In the genomic region with DNA sequence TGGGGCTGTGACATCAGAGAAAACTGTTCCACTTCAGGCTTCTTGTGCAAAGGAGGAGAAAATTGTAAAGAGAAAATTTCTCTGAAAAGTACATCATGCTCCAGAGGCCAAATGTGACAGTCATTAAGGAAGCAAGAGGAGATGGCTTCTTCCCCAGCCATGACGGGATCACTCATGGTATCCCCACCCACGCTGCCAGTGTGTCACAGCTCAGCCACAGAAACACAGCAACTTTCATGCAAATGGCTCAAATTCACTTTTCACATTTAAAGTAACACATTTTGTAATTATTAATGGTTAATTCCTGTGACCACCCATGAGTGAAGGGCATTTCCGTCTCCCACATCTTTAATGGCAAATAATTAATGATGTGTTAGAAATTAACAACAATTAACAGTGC, we compare ENCODE assay signal across 14 cellular contexts.
DNase-seq lines count a peak whose midpoint lies in the region; ATAC-seq and TF ChIP-seq lines count a peak whose summit lies in the region.
"Had no signal": no experiment of that assay in that cellular context is flagged by ENCODE, and none has a peak within 500 bp of the region (broad histone marks: within the 10 kb centered on the region; RNA-seq: fewer than 3 reads in every experiment).

No MANE protein-coding gene starts in this region.

- peak overlapping the region; percentile 82 for H3K27ac Mint-ChIP-seq in activated naive CD4-positive, alpha-beta T cell treated with anti-CD3 and anti-CD28 coated beads, Interleukin-2, amount 10 ng/mL, durations not matched to agents 7 days and 5 days
- H3K27ac Mint-ChIP-seq: dendritic cell treated with granulocyte-macrophage colony-stimulating factor and Interleukin-4, amounts not matched to agents 40 ng/mL and 50 ng/mL, for 4 days had no signal

- ATAC-seq in GM21825 (IDR thresholded peaks at IDR 0.05; ENCODE audit: unreplicated experiment) (no peak), mucosa of descending colon (no peak)

- intact Hi-C loops in mucosa of descending colon (cut with DNase I, micrococcal nuclease) = loop anchor here in 1 of 2 donors (10.0 kb wide), 1 partner anchor 682 kb away; no protein-coding TSS in a partner anchor

- no peak overlapping the region for H3K4me3 Mint-ChIP-seq in activated naive CD4-positive, alpha-beta T cell treated with anti-CD3 and anti-CD28 coated beads, Interleukin-2, amount 10 ng/mL, durations not matched to agents 7 days and 5 days
- H3K4me3 Mint-ChIP-seq: dendritic cell treated with granulocyte-macrophage colony-stimulating factor and Interleukin-4, amounts not matched to agents 40 ng/mL and 50 ng/mL, for 4 days had no signal

- H3K36me3 Mint-ChIP-seq in activated naive CD4-positive, alpha-beta T cell treated with anti-CD3 and anti-CD28 coated beads, Interleukin-2, amount 10 ng/mL, durations not matched to agents 7 days and 5 days = no peaks in the 10 kb centered on the region

- TF ChIP-seq CTCF in mucosa of descending colon (IDR thresholded peaks at IDR 0.05) = no peak

- H3K27me3 Mint-ChIP-seq in activated naive CD4-positive, alpha-beta T cell treated with anti-CD3 and anti-CD28 coated beads, Interleukin-2, amount 10 ng/mL, durations not matched to agents 7 days and 5 days = peaks cover 13% of the 10 kb centered on the region

- no peaks in the 10 kb centered on the region for H3K9me3 ChIP-seq in mucosa of descending colon
- H3K9me3 ChIP-seq: esophagus muscularis mucosa, SJCRH30, upper lobe of left lung had no signal

- peak; percentile 50 for DNase-seq in stimulated activated naive CD4-positive, alpha-beta T cell treated with Interleukin-2 at 50 U/mL for 16 hours (lab: John Stamatoyannopoulos, UW)
- no peak for DNase-seq in stimulated activated naive CD4-positive, alpha-beta T cell (lab: John Stamatoyannopoulos, UW)
- DNase-seq in activated naive CD4-positive, alpha-beta T cell treated with anti-CD3 and anti-CD28 coated beads, Interleukin-2, amount 10 ng/mL, durations not matched to agents 7 days and 5 days = no peak
- peak; percentile 67 for DNase-seq in stimulated activated CD4-positive, alpha-beta T cell treated with anti-CD3 and anti-CD28 coated beads, Interleukin-15, amount 100 ng/mL, for 24 hours
- no peak for DNase-seq in dermis blood vessel endothelial cell
- no peak for DNase-seq in mucosa of descending colon
- DNase-seq in SIG-M5 treated with dmso at 0.1 percent for 504 hours (lab: John Stamatoyannopoulos, UW; ENCODE audit: unreplicated experiment) = no peak
- DNase-seq: midbrain, small intestine, upper lobe of left lung had no signal

- CTCF ChIA-PET in activated naive CD4-positive, alpha-beta T cell treated with anti-CD3 and anti-CD28 coated beads, Interleukin-2, amount 10 ng/mL, durations not matched to agents 7 days and 5 days (lab: Charles Lee) = interaction anchor here (1.2 kb wide), 1 partner anchor 106 kb away, joined by 3 read pairs; no protein-coding TSS in a partner anchor

- H3K4me3 ChIP-seq in mucosa of descending colon = no peak overlapping the region
- H3K4me3 ChIP-seq: esophagus muscularis mucosa, SJCRH30, upper lobe of left lung had no signal

- peaks cover 38% of the 10 kb centered on the region for H3K4me1 Mint-ChIP-seq in activated naive CD4-positive, alpha-beta T cell treated with anti-CD3 and anti-CD28 coated beads, Interleukin-2, amount 10 ng/mL, durations not matched to agents 7 days and 5 days

- no peaks in the 10 kb centered on the region for H3K9me3 Mint-ChIP-seq in activated naive CD4-positive, alpha-beta T cell treated with anti-CD3 and anti-CD28 coated beads, Interleukin-2, amount 10 ng/mL, durations not matched to agents 7 days and 5 days
- H3K9me3 Mint-ChIP-seq: dendritic cell treated with granulocyte-macrophage colony-stimulating factor and Interleukin-4, amounts not matched to agents 40 ng/mL and 50 ng/mL, for 4 days had no signal

- no peaks in the 10 kb centered on the region for H3K4me1 ChIP-seq in mucosa of descending colon (ENCODE audit: low read depth)
- H3K4me1 ChIP-seq: esophagus muscularis mucosa, SJCRH30, upper lobe of left lung had no signal

- no peaks in the 10 kb centered on the region for H3K36me3 ChIP-seq in mucosa of descending colon (ENCODE audit: low read depth)
- H3K36me3 ChIP-seq: esophagus muscularis mucosa, SJCRH30, upper lobe of left lung had no signal

Comparison
In these comparisons a context has a peak if more than half of its experiments do, and no peak if none do; other contexts are left out.
1. DNase-seq: peak in stimulated activated naive CD4-positive, alpha-beta T cell treated with Interleukin-2 at 50 U/mL for 16 hours (single experiment) and stimulated activated CD4-positive, alpha-beta T cell treated with anti-CD3 and anti-CD28 coated beads, Interleukin-15, amount 100 ng/mL, for 24 hours (single experiment); none in stimulated activated naive CD4-positive, alpha-beta T cell (0 of 6), activated naive CD4-positive, alpha-beta T cell treated with anti-CD3 and anti-CD28 coated beads, Interleukin-2, amount 10 ng/mL, durations not matched to agents 7 days and 5 days (single experiment), dermis blood vessel endothelial cell (single experiment), mucosa of descending colon (0 of 3) and SIG-M5 treated with dmso at 0.1 percent for 504 hours (single experiment).